In the genomic region with DNA sequence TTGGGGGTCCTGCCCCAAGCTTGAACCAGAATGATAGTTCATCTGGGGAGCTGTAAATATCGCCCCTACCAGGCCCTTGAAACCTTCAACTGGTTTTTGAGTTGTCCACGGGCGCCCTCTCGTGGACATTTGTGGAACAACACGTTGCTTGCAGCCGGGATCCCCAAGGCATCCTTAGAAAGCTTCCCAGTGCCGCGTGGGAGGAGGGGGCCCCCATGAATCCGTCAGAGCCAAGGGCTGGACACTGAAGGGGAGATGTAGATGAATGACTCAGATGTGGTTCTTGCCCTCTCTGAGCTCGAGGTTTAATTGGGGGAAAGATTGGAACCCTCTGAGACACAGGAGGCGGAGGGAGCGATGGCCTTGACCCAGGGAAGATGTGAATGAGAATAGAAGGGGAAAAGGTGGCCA, we compare ENCODE assay signal across 8 cellular contexts. TPM values are rescaled to one million over a fixed set of nuclear protein-coding genes. Genes with fewer than 3 reads are reported as not detected.
DNase-seq lines count a peak whose midpoint lies in the region; ATAC-seq and TF ChIP-seq lines count a peak whose summit lies in the region.

No MANE protein-coding gene starts in this region.

- peaks cover 34% of the 10 kb centered on the region for H3K36me3 Mint-ChIP-seq in chondrocyte (ENCODE audit: low read depth)

- peak; percentile 98 for TF ChIP-seq CTCF in chondrocyte (IDR thresholded peaks at IDR 0.05)
- TF ChIP-seq CTCF in right lobe of liver (IDR thresholded peaks at IDR 0.05): peak; percentile 85 to 93 (median 90)

- intact Hi-C loops in right lobe of liver (cut with DNase I): loop anchor here in 1 of 2 donors (2.0 kb wide), 1 partner anchor 182 kb away; no protein-coding TSS in a partner anchor

- H3K36me3 ChIP-seq in right lobe of liver: peaks cover 0 to 12% (median 7%) of the 10 kb centered on the region in 4 donors

- no peaks in the 10 kb centered on the region for H3K4me1 ChIP-seq in right lobe of liver

- ATAC-seq in right lobe of liver (peak; percentile 66 to 85 (median 74)), GM18511 (IDR thresholded peaks at IDR 0.05; ENCODE audit: unreplicated experiment) (no peak)

- H3K9me3 ChIP-seq in right lobe of liver: peaks cover 0 to 2% (median 0%) of the 10 kb centered on the region in 4 donors

- H3K9me3 Mint-ChIP-seq in chondrocyte (ENCODE audit: low read depth): peaks cover 10% of the 10 kb centered on the region

- peak; percentile 10 to 44 for DNase-seq in NCI-H446 (lab: John Stamatoyannopoulos, UW)
- no peak for DNase-seq in NCI-H446 treated with DMSO at 0.1 percent for 48 hours (lab: John Stamatoyannopoulos, UW)
- peak; percentile 1 for DNase-seq in NCI-H2107 treated with DMSO at 0.1 percent for 48 hours (lab: John Stamatoyannopoulos, UW; ENCODE audit: unreplicated experiment)
- peak; percentile 79 for DNase-seq in activated CD4-positive, alpha-beta T cell treated with anti-CD3 and anti-CD28 coated beads for 48 hours
- peak; percentile 54 for DNase-seq in chondrocyte (ENCODE audit: low spot score)
- DNase-seq in right lobe of liver: peak; percentile 64 to 76 (median 71)
- DNase-seq in stimulated activated CD4-positive, alpha-beta T cell treated with anti-CD3 and anti-CD28 coated beads, TNF-alpha, amount 100 ng/mL, for 24 hours (ENCODE audit: low read depth in 3 of 3): peak; percentile 51 to 66 (median 55)

- H3K4me3 ChIP-seq in right lobe of liver: no peak overlapping the region

- no peaks in the 10 kb centered on the region for H3K27me3 ChIP-seq in right lobe of liver

- TF ChIP-seq POLR2A in right lobe of liver (IDR thresholded peaks at IDR 0.05): no peak

- H3K4me3 Mint-ChIP-seq in chondrocyte (ENCODE audit: unreplicated experiment): no peak overlapping the region

- peaks cover 32% of the 10 kb centered on the region for H3K4me1 Mint-ChIP-seq in chondrocyte (ENCODE audit: low read depth)

- H3K27me3 Mint-ChIP-seq in chondrocyte (ENCODE audit: low read depth): no peaks in the 10 kb centered on the region

- no peak overlapping the region for H3K27ac Mint-ChIP-seq in chondrocyte (ENCODE audit: unreplicated experiment)

- no peak overlapping the region for H3K27ac ChIP-seq in right lobe of liver

- 21% methylated on average over 10 of the region's 12 CpGs for WGBS in right lobe of liver (ENCODE audit: insufficient coverage, low coverage, low lambda C conversion rate, missing lambda C conversion rate)

RNA-seq across cellular contexts. Expression of a gene that starts 31.8 kb away (rescaled TPM):
- total RNA-seq in chondrocyte (not detected in 3 replicates), right lobe of liver (over 10,000 TPM; 11,577 to 28,471 (median 22,756) TPM)

RNA-seq across cellular contexts. Expression of a gene that starts 38.6 kb away (rescaled TPM):
- total RNA-seq in chondrocyte (not detected in 3 replicates), right lobe of liver (1,000 to 10,000 TPM; 3,162 to 5,107 (median 3,869) TPM)

Comparison
In these comparisons a context has a peak if more than half of its experiments do, and no peak if none do; other contexts are left out.
1. RNA of a gene that starts 31.8 kb away (total RNA-seq): 11,577 to 28,471 TPM in right lobe of liver; not detected in chondrocyte; every median in the first group is over 1,000 times any median in the second.
2. RNA of a gene that starts 38.6 kb away (total RNA-seq): 3,162 to 5,107 TPM in right lobe of liver; not detected in chondrocyte; every median in the first group is over 1,000 times any median in the second.